In the genomic region with DNA sequence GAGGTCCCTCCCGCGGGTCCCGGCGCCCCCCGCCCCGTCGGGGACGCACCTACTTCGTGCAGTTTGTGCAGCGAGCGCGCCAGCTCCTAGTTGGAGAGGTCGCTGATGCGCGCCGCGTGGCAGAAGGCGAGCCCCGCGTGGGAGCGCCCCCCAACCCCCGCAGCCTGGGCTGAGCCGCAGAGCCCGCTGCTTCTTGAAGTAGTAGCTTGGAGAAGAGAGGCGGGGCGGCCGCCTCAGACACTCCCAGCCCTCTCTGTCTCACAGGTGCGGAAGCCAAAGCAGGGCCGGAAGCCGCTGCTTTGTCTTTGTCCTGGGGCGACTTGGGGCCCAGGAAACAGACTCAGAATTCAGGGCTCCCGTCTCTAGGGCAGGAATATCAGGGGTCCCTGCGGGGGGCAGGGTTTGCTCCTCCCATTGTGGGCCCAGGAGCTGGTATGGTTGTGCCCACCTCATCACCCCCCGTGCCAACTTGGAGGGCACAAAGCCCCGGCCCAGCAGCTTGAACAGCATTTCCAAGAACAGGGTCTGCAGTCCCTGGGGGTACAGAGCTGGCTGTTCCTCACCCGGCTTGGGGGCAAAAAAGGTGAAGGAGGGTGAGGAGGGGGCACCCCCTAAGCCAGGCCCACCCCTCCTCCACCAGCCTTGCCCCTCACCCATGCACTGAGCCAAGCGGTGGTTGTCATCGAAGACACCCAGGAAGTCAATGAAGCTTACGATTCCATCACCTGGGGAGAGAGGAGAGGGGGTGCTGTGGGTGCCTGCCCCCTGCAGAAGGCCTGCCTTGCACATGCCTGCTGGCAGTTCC, we compare ENCODE assay signal across 8 cellular contexts. TPM values are rescaled to one million over a fixed set of nuclear protein-coding genes. Genes with fewer than 3 reads are reported as not detected.
A peak's percentile ranks its signal among the peaks of the same experiment; 100 is the strongest.
DNase-seq lines count a peak whose midpoint lies in the region; ATAC-seq, FAIRE-seq and TF ChIP-seq lines count a peak whose summit lies in the region.

No MANE protein-coding gene starts in this region.

- H3K4me3 Mint-ChIP-seq in astrocyte (ENCODE audit: unreplicated experiment), result peak overlapping the region; percentile 81

- H3K36me3 Mint-ChIP-seq in astrocyte (ENCODE audit: low read depth, unreplicated experiment), result peaks cover 3% of the 10 kb centered on the region

- H2AFZ ChIP-seq in astrocyte (ENCODE audit: low read depth, low read length), result peak overlapping the region; percentile 76

- peaks cover 2% of the 10 kb centered on the region for H3K27me3 ChIP-seq in astrocyte (ENCODE audit: insufficient read depth, low read length)

- peaks cover 11% of the 10 kb centered on the region for H3K27me3 Mint-ChIP-seq in astrocyte (ENCODE audit: low read depth, unreplicated experiment)

- peaks cover 3% of the 10 kb centered on the region for H3K4me1 Mint-ChIP-seq in astrocyte (ENCODE audit: low read depth, unreplicated experiment)

- DNase-seq in AML-193 (lab: John Stamatoyannopoulos, UW) (peak; percentile 10 to 24), astrocyte (ENCODE audit: low read depth) (no peak), kidney (peak; percentile 90), occipital lobe (lab: John Stamatoyannopoulos, UW) (no peak)
- peak in 2 of 3 donors; percentile 55 to 65 for DNase-seq in stimulated activated CD4-positive, alpha-beta T cell treated with anti-CD3 and anti-CD28 coated beads, TNF-alpha, amount 100 ng/mL, for 1 hour (ENCODE audit: low read depth in 3 of 3, low spot score in 1 of 3)

- H3K4me3 ChIP-seq in astrocyte (ENCODE audit: insufficient read depth, low read depth, low read length), result peak overlapping the region; percentile 55
- peak overlapping the region; percentile 29 to 59 for H3K4me3 ChIP-seq in kidney (ENCODE audit: low read length in 2 of 2)

- ATAC-seq in GM19324 (IDR thresholded peaks at IDR 0.05; ENCODE audit: low FRiP score, unreplicated experiment) (peak; percentile 58), HG03460 (IDR thresholded peaks at IDR 0.05; ENCODE audit: unreplicated experiment) (peak; percentile 63), SK-N-SH treated with all-trans-retinoic acid at 6 μM for 48 hours (peak; percentile 13)

- H3K36me3 ChIP-seq in astrocyte (ENCODE audit: insufficient read depth, low read length) (no peaks in the 10 kb centered on the region), kidney (ENCODE audit: control insufficient read depth in 1 of 2, insufficient read depth in 2 of 2, low read length in 2 of 2) (no peaks in the 10 kb centered on the region)

- no peak for TF ChIP-seq CTCF in astrocyte (IDR thresholded peaks at IDR 0.05; ENCODE audit: insufficient read depth, low read depth, low read length)
- TF ChIP-seq CTCF in kidney (IDR thresholded peaks at IDR 0.05; ENCODE audit: borderline replicate concordance, extremely low read depth, insufficient read depth), result no peak

- intact Hi-C loops in kidney (cut with DNase I), result no loop called here

- no peak overlapping the region for H3K27ac ChIP-seq in astrocyte (ENCODE audit: low read depth, low read length)
- peak overlapping the region in 1 of 2 donors; percentile 53 for H3K27ac ChIP-seq in kidney (ENCODE audit: low read depth in 2 of 2, low read length in 2 of 2)

- no peak overlapping the region for H3K27ac Mint-ChIP-seq in astrocyte (ENCODE audit: unreplicated experiment)

- no peaks in the 10 kb centered on the region for H3K9me3 Mint-ChIP-seq in astrocyte (ENCODE audit: unreplicated experiment)

- peaks cover 5% of the 10 kb centered on the region for H3K4me1 ChIP-seq in astrocyte (ENCODE audit: insufficient read depth, low read length)
- H3K4me1 ChIP-seq in kidney (ENCODE audit: control insufficient read depth in 1 of 2, insufficient read depth in 1 of 2, low read depth in 1 of 2, low read length in 2 of 2), result peaks cover 0 to 8% of the 10 kb centered on the region in 2 donors

- H4K20me1 ChIP-seq in astrocyte (ENCODE audit: insufficient read depth, low read length), result peaks cover 7% of the 10 kb centered on the region

- FAIRE-seq in astrocyte (lab: Jason Lieb, UNC), result no peak
- FAIRE-seq in kidney (lab: Jason Lieb, UNC), result no peak

- H3K9me3 ChIP-seq in astrocyte (ENCODE audit: insufficient read depth, low read depth, low read length) (no peaks in the 10 kb centered on the region), kidney (ENCODE audit: control insufficient read depth in 1 of 2, low read length in 2 of 2) (no peaks in the 10 kb centered on the region)

- H3K9ac ChIP-seq in astrocyte (ENCODE audit: low read length), result peak overlapping the region; percentile 60
- peak overlapping the region in 1 of 2 donors; percentile 51 for H3K9ac ChIP-seq in kidney (ENCODE audit: low read length in 2 of 2)

- H3K4me2 ChIP-seq in astrocyte (ENCODE audit: low read length), result peak overlapping the region; percentile 88

- no peaks in the 10 kb centered on the region for H3K79me2 ChIP-seq in astrocyte (ENCODE audit: insufficient read depth, low read length)

TF ChIP-seq in SK-N-SH treated with all-trans-retinoic acid at 6 μM for 48 hours, 23 proteins besides CTCF, POLR2A, EP300 and RAD21 (continues in another document):
- TF ChIP-seq, protein P1, sequence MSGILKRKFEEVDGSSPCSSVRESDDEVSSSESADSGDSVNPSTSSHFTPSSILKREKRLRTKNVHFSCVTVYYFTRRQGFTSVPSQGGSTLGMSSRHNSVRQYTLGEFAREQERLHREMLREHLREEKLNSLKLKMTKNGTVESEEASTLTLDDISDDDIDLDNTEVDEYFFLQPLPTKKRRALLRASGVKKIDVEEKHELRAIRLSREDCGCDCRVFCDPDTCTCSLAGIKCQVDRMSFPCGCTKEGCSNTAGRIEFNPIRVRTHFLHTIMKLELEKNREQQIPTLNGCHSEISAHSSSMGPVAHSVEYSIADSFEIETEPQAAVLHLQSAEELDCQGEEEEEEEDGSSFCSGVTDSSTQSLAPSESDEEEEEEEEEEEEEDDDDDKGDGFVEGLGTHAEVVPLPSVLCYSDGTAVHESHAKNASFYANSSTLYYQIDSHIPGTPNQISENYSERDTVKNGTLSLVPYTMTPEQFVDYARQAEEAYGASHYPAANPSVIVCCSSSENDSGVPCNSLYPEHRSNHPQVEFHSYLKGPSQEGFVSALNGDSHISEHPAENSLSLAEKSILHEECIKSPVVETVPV (CRISPR knock-in tag; IDR thresholded peaks at IDR 0.05), result no peak
- TF ChIP-seq, protein P2, sequence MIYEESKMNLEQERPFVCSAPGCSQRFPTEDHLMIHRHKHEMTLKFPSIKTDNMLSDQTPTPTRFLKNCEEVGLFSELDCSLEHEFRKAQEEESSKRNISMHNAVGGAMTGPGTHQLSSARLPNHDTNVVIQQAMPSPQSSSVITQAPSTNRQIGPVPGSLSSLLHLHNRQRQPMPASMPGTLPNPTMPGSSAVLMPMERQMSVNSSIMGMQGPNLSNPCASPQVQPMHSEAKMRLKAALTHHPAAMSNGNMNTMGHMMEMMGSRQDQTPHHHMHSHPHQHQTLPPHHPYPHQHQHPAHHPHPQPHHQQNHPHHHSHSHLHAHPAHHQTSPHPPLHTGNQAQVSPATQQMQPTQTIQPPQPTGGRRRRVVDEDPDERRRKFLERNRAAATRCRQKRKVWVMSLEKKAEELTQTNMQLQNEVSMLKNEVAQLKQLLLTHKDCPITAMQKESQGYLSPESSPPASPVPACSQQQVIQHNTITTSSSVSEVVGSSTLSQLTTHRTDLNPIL (CRISPR knock-in tag; IDR thresholded peaks at IDR 0.05; ENCODE audit: low read depth), result no peak
- TF ChIP-seq ZFP3 (CRISPR knock-in tag; IDR thresholded peaks at IDR 0.05) (no peak), BACH2 (CRISPR knock-in tag; IDR thresholded peaks at IDR 0.05; ENCODE audit: borderline replicate concordance) (no peak), ZFP30 (CRISPR knock-in tag; IDR thresholded peaks at IDR 0.05) (no peak), TOX (CRISPR knock-in tag; IDR thresholded peaks at IDR 0.05; ENCODE audit: borderline replicate concordance) (no peak), ISL1 (CRISPR knock-in tag; IDR thresholded peaks at IDR 0.05) (no peak), ARNTL (CRISPR knock-in tag; IDR thresholded peaks at IDR 0.05; ENCODE audit: borderline replicate concordance, low read depth) (no peak), ZC3H10 (CRISPR knock-in tag; IDR thresholded peaks at IDR 0.05) (no peak), ESRRG (CRISPR knock-in tag; IDR thresholded peaks at IDR 0.05) (no peak), PPARA (CRISPR knock-in tag; IDR thresholded peaks at IDR 0.05; ENCODE audit: borderline replicate concordance) (no peak), GLIS3 (CRISPR knock-in tag; IDR thresholded peaks at IDR 0.05) (no peak), ZNF565 (CRISPR knock-in tag; conservative IDR thresholded peaks at IDR 0.05; ENCODE audit: low read depth) (no peak), TCF4 (CRISPR knock-in tag; IDR thresholded peaks at IDR 0.05; ENCODE audit: borderline replicate concordance) (no peak), SNAI2 (CRISPR knock-in tag; IDR thresholded peaks at IDR 0.05) (no peak), ZNF8 (CRISPR knock-in tag; IDR thresholded peaks at IDR 0.05) (no peak)
- TF ChIP-seq, protein P3, sequence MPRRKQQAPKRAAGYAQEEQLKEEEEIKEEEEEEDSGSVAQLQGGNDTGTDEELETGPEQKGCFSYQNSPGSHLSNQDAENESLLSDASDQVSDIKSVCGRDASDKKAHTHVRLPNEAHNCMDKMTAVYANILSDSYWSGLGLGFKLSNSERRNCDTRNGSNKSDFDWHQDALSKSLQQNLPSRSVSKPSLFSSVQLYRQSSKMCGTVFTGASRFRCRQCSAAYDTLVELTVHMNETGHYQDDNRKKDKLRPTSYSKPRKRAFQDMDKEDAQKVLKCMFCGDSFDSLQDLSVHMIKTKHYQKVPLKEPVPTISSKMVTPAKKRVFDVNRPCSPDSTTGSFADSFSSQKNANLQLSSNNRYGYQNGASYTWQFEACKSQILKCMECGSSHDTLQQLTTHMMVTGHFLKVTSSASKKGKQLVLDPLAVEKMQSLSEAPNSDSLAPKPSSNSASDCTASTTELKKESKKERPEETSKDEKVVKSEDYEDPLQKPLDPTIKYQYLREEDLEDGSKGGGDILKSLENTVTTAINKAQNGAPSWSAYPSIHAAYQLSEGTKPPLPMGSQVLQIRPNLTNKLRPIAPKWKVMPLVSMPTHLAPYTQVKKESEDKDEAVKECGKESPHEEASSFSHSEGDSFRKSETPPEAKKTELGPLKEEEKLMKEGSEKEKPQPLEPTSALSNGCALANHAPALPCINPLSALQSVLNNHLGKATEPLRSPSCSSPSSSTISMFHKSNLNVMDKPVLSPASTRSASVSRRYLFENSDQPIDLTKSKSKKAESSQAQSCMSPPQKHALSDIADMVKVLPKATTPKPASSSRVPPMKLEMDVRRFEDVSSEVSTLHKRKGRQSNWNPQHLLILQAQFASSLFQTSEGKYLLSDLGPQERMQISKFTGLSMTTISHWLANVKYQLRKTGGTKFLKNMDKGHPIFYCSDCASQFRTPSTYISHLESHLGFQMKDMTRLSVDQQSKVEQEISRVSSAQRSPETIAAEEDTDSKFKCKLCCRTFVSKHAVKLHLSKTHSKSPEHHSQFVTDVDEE (CRISPR knock-in tag; IDR thresholded peaks at IDR 0.05), result no peak

RNA-seq across cellular contexts. Expression of a gene that starts 13.6 kb away (rescaled TPM):
- total RNA-seq in astrocyte (not detected in 2 replicates), kidney (not detected), occipital lobe (not detected)
- polyA plus RNA-seq in kidney (ENCODE audit: insufficient read depth, low read depth, low replicate concordance), result not detected

RNA-seq across cellular contexts. Expression of a gene that starts 26.6 kb away (rescaled TPM):
- total RNA-seq in astrocyte (4.0 and 4.7 TPM in 2 replicates), kidney (32.9 TPM), occipital lobe (1.9 TPM)
- 2.3 TPM for polyA plus RNA-seq in kidney (ENCODE audit: insufficient read depth, low read depth, low replicate concordance)

Comparison
In these comparisons a context has a peak if more than half of its experiments do, and no peak if none do; other contexts are left out.
1. DNase-seq: peak in AML-193 (2 of 2), kidney (single experiment) and stimulated activated CD4-positive, alpha-beta T cell treated with anti-CD3 and anti-CD28 coated beads, TNF-alpha, amount 100 ng/mL, for 1 hour (2 of 3); none in astrocyte (single experiment) and occipital lobe (single experiment).
2. ATAC-seq: peak in every context shown above with its lines; median percentile 63 in HG03460; 58 in GM19324; 13 in SK-N-SH treated with all-trans-retinoic acid at 6 μM for 48 hours.